In the genomic region with DNA sequence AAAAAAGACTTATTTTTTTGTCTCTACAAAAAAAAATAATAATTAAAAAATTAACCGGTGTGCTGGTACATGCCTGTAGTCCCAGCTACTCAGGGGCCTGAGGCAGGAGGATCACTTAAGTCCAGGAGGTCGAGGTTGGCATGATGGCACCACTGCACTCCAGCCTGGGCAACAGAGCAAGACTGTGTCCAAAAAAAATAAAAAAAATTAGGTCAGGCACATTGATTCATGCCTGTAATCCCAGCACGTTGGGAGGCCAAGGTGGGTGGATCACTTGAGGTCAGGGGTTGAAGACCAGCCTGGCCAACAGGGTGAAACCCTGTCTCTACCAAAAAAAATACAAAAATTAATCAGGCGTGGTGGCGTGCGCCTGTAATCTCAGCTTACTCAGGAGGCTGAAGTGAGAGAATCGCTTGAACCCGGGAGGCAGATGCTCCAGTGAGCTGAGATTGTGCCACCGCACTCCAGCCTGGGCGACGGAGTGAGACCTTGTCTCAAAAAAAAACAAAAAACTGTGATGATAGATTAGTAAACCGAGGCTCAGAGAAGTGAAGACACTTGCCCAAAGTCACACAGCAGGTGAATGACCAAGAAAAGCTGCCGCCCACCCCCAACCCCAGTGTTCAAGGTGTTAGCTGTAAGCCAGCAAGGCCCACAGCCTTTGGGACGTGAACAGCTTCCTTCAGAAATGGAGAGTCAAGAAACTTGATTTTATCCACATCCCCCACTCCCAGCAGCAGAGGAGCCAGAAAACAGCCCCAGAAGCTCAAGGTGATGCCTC, we compare ENCODE assay signal across 18 cellular contexts. TPM values are rescaled to one million over a fixed set of nuclear protein-coding genes. Genes with fewer than 3 reads are reported as not detected.
DNase-seq lines count a peak whose midpoint lies in the region; ATAC-seq and TF ChIP-seq lines count a peak whose summit lies in the region.
"Had no signal": no experiment of that assay in that cellular context is flagged by ENCODE, and none has a peak within 500 bp of the region (broad histone marks: within the 10 kb centered on the region; RNA-seq: fewer than 3 reads in every experiment).

No MANE protein-coding gene starts in this region.

- peaks cover 37% of the 10 kb centered on the region for H3K4me1 Mint-ChIP-seq in activated T-cell treated with anti-CD3 and anti-CD28 coated beads, Interleukin-2, amount 50 U/mL, for 24 hours (ENCODE audit: low read depth)
- peaks cover 46% of the 10 kb centered on the region for H3K4me1 Mint-ChIP-seq in activated T-cell treated with anti-CD3 and anti-CD28 coated beads, Interleukin-2, amount 50 U/mL, for 4 hours (ENCODE audit: low read depth)
- peaks cover 51% of the 10 kb centered on the region for H3K4me1 Mint-ChIP-seq in activated B cell treated with CpG ODN at 0.5 μM for 24 hours
- H3K4me1 Mint-ChIP-seq in stimulated activated effector memory CD8-positive, alpha-beta T cell treated with anti-CD3 and anti-CD28 coated beads, Interleukin-12 subunit alpha, Interleukin-12 subunit beta, amount 100 ng/mL, for 72 hours: peaks cover 13% of the 10 kb centered on the region

- ATAC-seq in activated T-cell treated with anti-CD3 and anti-CD28 coated beads, Interleukin-2, amount 50 U/mL, for 4 hours: no peak
- no peak for ATAC-seq in activated B cell treated with CpG ODN at 0.5 μM for 24 hours (ENCODE audit: low read depth)
- peak; percentile 90 for ATAC-seq in left lobe of liver
- no peak for ATAC-seq in stimulated activated effector memory CD8-positive, alpha-beta T cell treated with anti-CD3 and anti-CD28 coated beads, Interleukin-12 subunit alpha, Interleukin-12 subunit beta, amount 100 ng/mL, for 72 hours

- no peak overlapping the region for H3K4me3 ChIP-seq in uterus

- no peak overlapping the region for H3K27ac ChIP-seq in uterus

- H3K9me3 Mint-ChIP-seq in activated T-cell treated with anti-CD3 and anti-CD28 coated beads, Interleukin-2, amount 50 U/mL, for 24 hours: no peaks in the 10 kb centered on the region
- H3K9me3 Mint-ChIP-seq in activated T-cell treated with anti-CD3 and anti-CD28 coated beads, Interleukin-2, amount 50 U/mL, for 4 hours: no peaks in the 10 kb centered on the region
- H3K9me3 Mint-ChIP-seq in activated B cell treated with CpG ODN at 0.5 μM for 24 hours: no peaks in the 10 kb centered on the region
- no peaks in the 10 kb centered on the region for H3K9me3 Mint-ChIP-seq in stimulated activated effector memory CD8-positive, alpha-beta T cell treated with anti-CD3 and anti-CD28 coated beads, Interleukin-12 subunit alpha, Interleukin-12 subunit beta, amount 100 ng/mL, for 72 hours

- peak overlapping the region; percentile 57 for H3K27ac Mint-ChIP-seq in activated T-cell treated with anti-CD3 and anti-CD28 coated beads, Interleukin-2, amount 50 U/mL, for 24 hours
- H3K27ac Mint-ChIP-seq in activated B cell treated with CpG ODN at 0.5 μM for 24 hours: peak overlapping the region; percentile 46
- peak overlapping the region; percentile 32 for H3K27ac Mint-ChIP-seq in stimulated activated effector memory CD8-positive, alpha-beta T cell treated with anti-CD3 and anti-CD28 coated beads, Interleukin-12 subunit alpha, Interleukin-12 subunit beta, amount 100 ng/mL, for 72 hours

- POLR2A ChIA-PET in activated B cell treated with CpG ODN at 0.5 μM for 24 hours (lab: Charles Lee): interaction anchor here (0.6 to 9.8 kb wide), 3 partner anchors 7 to 43 kb away, joined by 4 to 213 read pairs (median 4); partner anchors contain the start of genes CFD, MED16 and RNU6-9

- no peaks in the 10 kb centered on the region for H3K9me3 ChIP-seq in uterus

- no peaks in the 10 kb centered on the region for H3K27me3 ChIP-seq in uterus

- H3K27me3 Mint-ChIP-seq in activated T-cell treated with anti-CD3 and anti-CD28 coated beads, Interleukin-2, amount 50 U/mL, for 24 hours: no peaks in the 10 kb centered on the region
- H3K27me3 Mint-ChIP-seq in activated T-cell treated with anti-CD3 and anti-CD28 coated beads, Interleukin-2, amount 50 U/mL, for 4 hours (ENCODE audit: low read depth): no peaks in the 10 kb centered on the region
- H3K27me3 Mint-ChIP-seq in activated B cell treated with CpG ODN at 0.5 μM for 24 hours: no peaks in the 10 kb centered on the region

- H3K36me3 Mint-ChIP-seq in activated T-cell treated with anti-CD3 and anti-CD28 coated beads, Interleukin-2, amount 50 U/mL, for 24 hours (ENCODE audit: low read depth): peaks cover 56% of the 10 kb centered on the region
- peaks cover 2% of the 10 kb centered on the region for H3K36me3 Mint-ChIP-seq in activated T-cell treated with anti-CD3 and anti-CD28 coated beads, Interleukin-2, amount 50 U/mL, for 4 hours (ENCODE audit: insufficient read depth)
- H3K36me3 Mint-ChIP-seq in activated B cell treated with CpG ODN at 0.5 μM for 24 hours (ENCODE audit: low read depth): peaks cover 37% of the 10 kb centered on the region
- H3K36me3 Mint-ChIP-seq in stimulated activated effector memory CD8-positive, alpha-beta T cell treated with anti-CD3 and anti-CD28 coated beads, Interleukin-12 subunit alpha, Interleukin-12 subunit beta, amount 100 ng/mL, for 72 hours: peaks cover 46% of the 10 kb centered on the region

- H3K4me3 Mint-ChIP-seq in activated T-cell treated with anti-CD3 and anti-CD28 coated beads, Interleukin-2, amount 50 U/mL, for 24 hours: no peak overlapping the region
- H3K4me3 Mint-ChIP-seq in activated T-cell treated with anti-CD3 and anti-CD28 coated beads, Interleukin-2, amount 50 U/mL, for 4 hours: no peak overlapping the region
- no peak overlapping the region for H3K4me3 Mint-ChIP-seq in activated B cell treated with CpG ODN at 0.5 μM for 24 hours
- H3K4me3 Mint-ChIP-seq in stimulated activated effector memory CD8-positive, alpha-beta T cell treated with anti-CD3 and anti-CD28 coated beads, Interleukin-12 subunit alpha, Interleukin-12 subunit beta, amount 100 ng/mL, for 72 hours: no peak overlapping the region

- CTCF ChIA-PET in activated B cell treated with CpG ODN at 0.5 μM for 24 hours (lab: Charles Lee): no interaction called here

- no peak for TF ChIP-seq POLR2A in uterus (IDR thresholded peaks at IDR 0.05)

- no peaks in the 10 kb centered on the region for H3K36me3 ChIP-seq in uterus

- no peaks in the 10 kb centered on the region for H3K4me1 ChIP-seq in uterus

- intact Hi-C loops in activated B cell treated with CpG ODN at 0.5 μM for 24 hours (cut with micrococcal nuclease): no loop called here
- intact Hi-C loops in uterus (cut with DNase I; ENCODE audit: low total_unique reads): no loop called here

- no peak for DNase-seq in activated T-cell treated with anti-CD3 and anti-CD28 coated beads, Interleukin-2, amount 50 U/mL, for 24 hours
- no peak for DNase-seq in activated T-cell treated with anti-CD3 and anti-CD28 coated beads, Interleukin-2, amount 50 U/mL, for 4 hours
- no peak for DNase-seq in activated B cell treated with CpG ODN at 0.5 μM for 24 hours
- DNase-seq in left lobe of liver (ENCODE audit: low spot score): peak; percentile 81
- DNase-seq in stimulated activated effector memory CD8-positive, alpha-beta T cell treated with anti-CD3 and anti-CD28 coated beads, Interleukin-12 subunit alpha, Interleukin-12 subunit beta, amount 100 ng/mL, for 72 hours (ENCODE audit: low spot score in 2 of 2): no peak
- no peak for DNase-seq in uterus
- no peak for DNase-seq in activated gamma-delta T cell (lab: John Stamatoyannopoulos, UW)
- no peak for DNase-seq in HT-29 (ENCODE audit: low spot score)
- DNase-seq: 8988T, DMS 273 treated with DMSO at 0.1 percent for 48 hours, GDM1, NCI-H187 treated with DMSO at 0.1 percent for 48 hours, NCI-H345, NCI-H526, SIG-M5 had no signal

- TF ChIP-seq CTCF in activated B cell treated with CpG ODN at 0.5 μM for 24 hours (IDR thresholded peaks at IDR 0.05): no peak
- no peak for TF ChIP-seq CTCF in uterus (IDR thresholded peaks at IDR 0.05)

RNA-seq across cellular contexts. Expression of gene RNU6-9, which starts 9.4 kb away (rescaled TPM):
- not detected for total RNA-seq in activated T-cell treated with anti-CD3 and anti-CD28 coated beads, Interleukin-2, amount 50 U/mL, for 4 hours
- not detected in 2 replicates for total RNA-seq in activated B cell treated with CpG ODN at 0.5 μM for 24 hours
- total RNA-seq in left lobe of liver: not detected
- not detected for total RNA-seq in uterus
- not detected in 2 replicates for total RNA-seq in HT-29 (2014; rRNA removed; shearing (Covaris generic))
- total RNA-seq: IMR-90, LHCN-M2, OCI-LY7 had no signal

RNA-seq across cellular contexts. Expression of gene MED16, which starts 9.6 kb away (rescaled TPM):
- total RNA-seq in activated T-cell treated with anti-CD3 and anti-CD28 coated beads, Interleukin-2, amount 50 U/mL, for 4 hours: 10 to 100 TPM; 70.4 to 73.9 (median 73.6) TPM
- total RNA-seq in activated B cell treated with CpG ODN at 0.5 μM for 24 hours (76.1 and 79.3 TPM in 2 replicates), left lobe of liver (36.3 TPM), uterus (10 to 100 TPM; 12.0 to 69.1 (median 43.1) TPM)
- total RNA-seq in HT-29 (2014; rRNA removed; shearing (Covaris generic)): 31.8 and 32.4 TPM in 2 replicates

RNA-seq across cellular contexts. Expression of gene R3HDM4, which starts 10.4 kb away (rescaled TPM):
- 10 to 100 TPM; 92.3 to 97.7 (median 96.3) TPM for total RNA-seq in activated T-cell treated with anti-CD3 and anti-CD28 coated beads, Interleukin-2, amount 50 U/mL, for 4 hours
- total RNA-seq in activated B cell treated with CpG ODN at 0.5 μM for 24 hours: 174 and 189 TPM in 2 replicates
- 20.9 TPM for total RNA-seq in left lobe of liver
- total RNA-seq in uterus: 10 to 100 TPM in 3 of 4 donors, 1 to 10 TPM in 1; 5.3 to 38.2 (median 21.2) TPM
- 37.7 and 51.4 TPM in 2 replicates for total RNA-seq in HT-29 (2014; rRNA removed; shearing (Covaris generic))

RNA-seq across cellular contexts. Expression of gene KISS1R, which starts 14.5 kb away (rescaled TPM):
- total RNA-seq in activated T-cell treated with anti-CD3 and anti-CD28 coated beads, Interleukin-2, amount 50 U/mL, for 4 hours: 1 to 10 TPM; 2.9 to 5.1 (median 3.3) TPM
- total RNA-seq in activated B cell treated with CpG ODN at 0.5 μM for 24 hours: 0.49 TPM in 2 replicates
- not detected for total RNA-seq in left lobe of liver
- under 1 TPM in 1 of 4 donors, not detected in 3; 0.14 TPM for total RNA-seq in uterus
- total RNA-seq in HT-29 (2014; rRNA removed; shearing (Covaris generic)): not detected in 2 replicates
- total RNA-seq: IMR-90, LHCN-M2, OCI-LY7 had no signal

RNA-seq across cellular contexts. Expression of gene ARID3A, which starts 23.2 kb away (rescaled TPM):
- 10 to 100 TPM in 1 of 3 donors, 1 to 10 TPM in 2; 7.3 to 13.2 (median 10.0) TPM for total RNA-seq in activated T-cell treated with anti-CD3 and anti-CD28 coated beads, Interleukin-2, amount 50 U/mL, for 4 hours
- total RNA-seq in activated B cell treated with CpG ODN at 0.5 μM for 24 hours: 67.7 and 74.9 TPM in 2 replicates
- total RNA-seq in left lobe of liver: 3.6 TPM
- total RNA-seq in uterus: 10 to 100 TPM in 1 of 4 donors, 1 to 10 TPM in 3; 1.3 to 22.0 (median 3.8) TPM
- 10.4 and 11.8 TPM in 2 replicates for total RNA-seq in HT-29 (2014; rRNA removed; shearing (Covaris generic))
